8 cellular contexts compared by ENCODE assay signal in genomic region chrX:135345328-135345645, GRCh38. TPM values are rescaled to one million over a fixed set of nuclear protein-coding genes. Genes with fewer than 3 reads are reported as not detected.
A peak's percentile ranks its signal among the peaks of the same experiment; 100 is the strongest.
DNase-seq lines count a peak whose midpoint lies in the region; ATAC-seq, FAIRE-seq and TF ChIP-seq lines count a peak whose summit lies in the region.

No MANE protein-coding gene starts in this region.

- peak overlapping the region; percentile 97 for H3K4me3 Mint-ChIP-seq in activated T-helper 17 cell treated with anti-CD3 and anti-CD28 coated beads, Interleukin-2, amount 50 U/mL, for 72 hours

- no peaks in the 10 kb centered on the region for H3K9me3 ChIP-seq in BE2C
- no peaks in the 10 kb centered on the region for H3K9me3 ChIP-seq in gastrocnemius medialis

- H3K4me1 ChIP-seq in BE2C (no peaks in the 10 kb centered on the region; the same call in 1 of the 2 replicates), gastrocnemius medialis (peaks cover 23 to 25% of the 10 kb centered on the region in 2 donors)

- peak overlapping the region; percentile 96 to 97 (median 96) for H3K27ac ChIP-seq in gastrocnemius medialis

- H3K27ac Mint-ChIP-seq in activated T-helper 17 cell treated with anti-CD3 and anti-CD28 coated beads, Interleukin-2, amount 50 U/mL, for 72 hours = peak overlapping the region; percentile 87

- ATAC-seq in activated T-helper 17 cell treated with anti-CD3 and anti-CD28 coated beads, Interleukin-2, amount 50 U/mL, for 72 hours (replicated peaks) = no peak
- ATAC-seq in left ventricle myocardium superior = peak; percentile 56
- ATAC-seq in gastrocnemius medialis = peak in 1 of 2 donors; percentile 9
- no peak for ATAC-seq in HG03460 (IDR thresholded peaks at IDR 0.05; ENCODE audit: unreplicated experiment)
- ATAC-seq in HG02798 (IDR thresholded peaks at IDR 0.05; ENCODE audit: poor library complexity, unreplicated experiment) = no peak

- H3K27me3 ChIP-seq in BE2C = no peaks in the 10 kb centered on the region
- H3K27me3 ChIP-seq in gastrocnemius medialis = no peaks in the 10 kb centered on the region

- peaks cover 24% of the 10 kb centered on the region for H3K36me3 Mint-ChIP-seq in activated T-helper 17 cell treated with anti-CD3 and anti-CD28 coated beads, Interleukin-2, amount 50 U/mL, for 72 hours (ENCODE audit: low read depth)

- H3K27me3 Mint-ChIP-seq in activated T-helper 17 cell treated with anti-CD3 and anti-CD28 coated beads, Interleukin-2, amount 50 U/mL, for 72 hours = no peaks in the 10 kb centered on the region

- FAIRE-seq in HTR-8/SVneo (lab: Jason Lieb, UNC) = no peak

- in situ Hi-C loops in gastrocnemius medialis (cut with MboI; ENCODE audit: low sequenced_read_pairs in 4 of 4) = no loop called here

- intact Hi-C loops in left ventricle myocardium superior (cut with micrococcal nuclease) = no loop called here
- intact Hi-C loops in gastrocnemius medialis (cut with DNase I; ENCODE audit: low total_unique reads) = no loop called here

- H3K36me3 ChIP-seq in BE2C = no peaks in the 10 kb centered on the region
- peaks cover 0 to 4% of the 10 kb centered on the region in 2 donors for H3K36me3 ChIP-seq in gastrocnemius medialis

- TF ChIP-seq CTCF in BE2C (IDR thresholded peaks at IDR 0.05; ENCODE audit: low read depth, low read length) (no peak), gastrocnemius medialis (IDR thresholded peaks at IDR 0.05 in 4 of 5, conservative IDR thresholded peaks at IDR 0.05 in 1 of 5) (no peak)

- DNase-seq in BE2C (peak; percentile 23), HTR-8/SVneo (ENCODE audit: insufficient read length, low spot score) (peak; percentile 6), left ventricle myocardium superior (peak; percentile 59), gastrocnemius medialis (peak; percentile 7 to 23), NCI-H2227 treated with DMSO at 0.1 percent for 48 hours (lab: John Stamatoyannopoulos, UW) (no peak)

- H3K9me3 Mint-ChIP-seq in activated T-helper 17 cell treated with anti-CD3 and anti-CD28 coated beads, Interleukin-2, amount 50 U/mL, for 72 hours = no peaks in the 10 kb centered on the region

- no peak for TF ChIP-seq POLR2A in gastrocnemius medialis (IDR thresholded peaks at IDR 0.05)

- peak overlapping the region; percentile 81 for H3K4me3 ChIP-seq in BE2C (ENCODE audit: low read depth, low read length)
- H3K4me3 ChIP-seq in gastrocnemius medialis = peak overlapping the region; percentile 71 to 82 (median 76)

- peaks cover 5% of the 10 kb centered on the region for H3K4me1 Mint-ChIP-seq in activated T-helper 17 cell treated with anti-CD3 and anti-CD28 coated beads, Interleukin-2, amount 50 U/mL, for 72 hours

RNA-seq across cellular contexts. Expression of gene ZNF449, which starts 0.7 kb away (rescaled TPM):
- 2.6 TPM for polyA plus RNA-seq in BE2C (2012; ENCODE audit: insufficient read depth, insufficient read length, low read depth)
- 1 to 10 TPM; 1.6 to 2.2 TPM for total RNA-seq in activated T-helper 17 cell treated with anti-CD3 and anti-CD28 coated beads, Interleukin-2, amount 50 U/mL, for 72 hours
- total RNA-seq in left ventricle myocardium superior (5.5 TPM), gastrocnemius medialis (1 to 10 TPM; 1.7 to 4.2 (median 3.3) TPM)

RNA-seq across cellular contexts. Expression of gene ZNF75D, which starts 1.4 kb away (rescaled TPM):
- polyA plus RNA-seq in BE2C (2012; ENCODE audit: insufficient read depth, insufficient read length, low read depth) = 10.3 TPM
- total RNA-seq in activated T-helper 17 cell treated with anti-CD3 and anti-CD28 coated beads, Interleukin-2, amount 50 U/mL, for 72 hours = 1 to 10 TPM; 6.4 to 8.2 TPM
- 6.9 TPM for total RNA-seq in left ventricle myocardium superior
- total RNA-seq in gastrocnemius medialis = 1 to 10 TPM; 4.7 to 5.8 (median 5.2) TPM

RNA-seq across cellular contexts. Expression of gene ETDC, which starts 36.0 kb away (rescaled TPM):
- polyA plus RNA-seq in BE2C (2012; ENCODE audit: insufficient read depth, insufficient read length, low read depth) = not detected
- not detected for total RNA-seq in activated T-helper 17 cell treated with anti-CD3 and anti-CD28 coated beads, Interleukin-2, amount 50 U/mL, for 72 hours
- total RNA-seq in left ventricle myocardium superior (not detected), gastrocnemius medialis (not detected)
